In genomic region chr3:136120373-136121348, GRCh38 we compare ENCODE assay signal across 12 cellular contexts.
DNase-seq lines count a peak whose midpoint lies in the region; ATAC-seq and TF ChIP-seq lines count a peak whose summit lies in the region.
"Had no signal": no experiment of that assay in that cellular context is flagged by ENCODE, and none has a peak within 500 bp of the region (broad histone marks: within the 10 kb centered on the region; RNA-seq: fewer than 3 reads in every experiment).

No MANE protein-coding gene starts in this region.

- no peaks in the 10 kb centered on the region for H3K79me1 ChIP-seq in mesendoderm (ENCODE audit: low read length)

- H3K9me3 ChIP-seq in HEK293 (ENCODE audit: control insufficient read depth, insufficient read depth, low read depth, low read length) = no peaks in the 10 kb centered on the region
- H3K9me3 ChIP-seq: Caco-2 had no signal

- no peak overlapping the region for H2BK5ac ChIP-seq in mesendoderm (ENCODE audit: low read length)

- no peak overlapping the region for H3K56ac ChIP-seq in mesendoderm (ENCODE audit: low read length)

- H3K36me3 Mint-ChIP-seq in stimulated activated memory B cell treated with anti-CD40 and anti-IgM and Interleukin-4, amounts not matched to agents 10 μg/mL and 1 μg/mL and 100 μg/mL, for 72 hours = peaks cover 8% of the 10 kb centered on the region

- H2BK120ac ChIP-seq in mesendoderm (ENCODE audit: low read depth, low read length) = no peak overlapping the region

- H3K18ac ChIP-seq in mesendoderm (ENCODE audit: low read length) = no peak overlapping the region

- no peak overlapping the region for H2BK15ac ChIP-seq in mesendoderm (replicated peaks; ENCODE audit: low read depth)

- POLR2A ChIA-PET in HEK293 (lab: Yijun Ruan, JAX) = no interaction called here

- H3K4me2 ChIP-seq in mesendoderm (ENCODE audit: low read length) = no peak overlapping the region

- no peaks in the 10 kb centered on the region for H3K79me2 ChIP-seq in mesendoderm (ENCODE audit: control insufficient read depth, insufficient read depth, low read length)

- H3K9ac ChIP-seq in mesendoderm (ENCODE audit: low read length) = no peak overlapping the region

- no peaks in the 10 kb centered on the region for H3K27me3 ChIP-seq in mesendoderm (ENCODE audit: insufficient read depth, low read length, poor library complexity)

- H3K27ac ChIP-seq in HEK293 (ENCODE audit: extremely low read depth, low read depth, low read length) = no peak overlapping the region
- no peak overlapping the region for H3K27ac ChIP-seq in mesendoderm (ENCODE audit: low read depth, low read length)

- TF ChIP-seq CTCF in HEK293 (tag by site-specific recombination; IDR thresholded peaks at IDR 0.05) = no peak
- no peak for TF ChIP-seq CTCF in fibroblast of villous mesenchyme (IDR thresholded peaks at IDR 0.05; ENCODE audit: insufficient read depth, low read depth, low read length)

- CTCF ChIA-PET in HEK293 (lab: Yijun Ruan, JAX) = no interaction called here

- H3K4me3 ChIP-seq in HEK293 (ENCODE audit: low read depth, low read length) (no peak overlapping the region), fibroblast of villous mesenchyme (ENCODE audit: low read depth, low read length) (no peak overlapping the region), mesendoderm (ENCODE audit: low read length) (no peak overlapping the region)

- H3K4me1 ChIP-seq in HEK293 (ENCODE audit: control insufficient read depth, insufficient read depth, low read length) (no peaks in the 10 kb centered on the region), mesendoderm (ENCODE audit: control insufficient read depth, low read depth, low read length) (no peaks in the 10 kb centered on the region)
- H3K4me1 ChIP-seq: Caco-2 had no signal

- H3K27me3 Mint-ChIP-seq in stimulated activated memory B cell treated with anti-CD40 and anti-IgM and Interleukin-4, amounts not matched to agents 10 μg/mL and 1 μg/mL and 100 μg/mL, for 72 hours = peaks cover 13% of the 10 kb centered on the region

- H3K4me3 Mint-ChIP-seq in stimulated activated memory B cell treated with anti-CD40 and anti-IgM and Interleukin-4, amounts not matched to agents 10 μg/mL and 1 μg/mL and 100 μg/mL, for 72 hours = no peak overlapping the region
- H3K4me3 Mint-ChIP-seq: central memory CD8-positive, alpha-beta T cell; T-helper 1 cell treated with Interleukin-12 subunit alpha and Interleukin-12 subunit beta and Interleukin-4 antibody, amounts not matched to agents 30 μg/mL and 1 μg/mL, for 36 hours had no signal

- H3K4me1 Mint-ChIP-seq in stimulated activated memory B cell treated with anti-CD40 and anti-IgM and Interleukin-4, amounts not matched to agents 10 μg/mL and 1 μg/mL and 100 μg/mL, for 72 hours = peaks cover 24% of the 10 kb centered on the region

- ATAC-seq in GM18867 (IDR thresholded peaks at IDR 0.05; ENCODE audit: unreplicated experiment) (peak; percentile 81), HG03460 (IDR thresholded peaks at IDR 0.05; ENCODE audit: unreplicated experiment) (peak; percentile 75)
- ATAC-seq in stimulated activated memory B cell treated with anti-CD40 and anti-IgM and Interleukin-4, amounts not matched to agents 10 μg/mL and 1 μg/mL and 100 μg/mL, for 72 hours = no peak

- no CpG with 5 or more reads among the region's 8 CpGs for WGBS in mesendoderm (ENCODE audit: extremely low coverage, insufficient coverage, low lambda C conversion rate)

- no peak overlapping the region for H2AK5ac ChIP-seq in mesendoderm (ENCODE audit: low read length)

- H3K9me3 Mint-ChIP-seq in stimulated activated memory B cell treated with anti-CD40 and anti-IgM and Interleukin-4, amounts not matched to agents 10 μg/mL and 1 μg/mL and 100 μg/mL, for 72 hours = peaks cover 5% of the 10 kb centered on the region

- H3K36me3 ChIP-seq in HEK293 (ENCODE audit: control insufficient read depth in 2 of 2, insufficient read depth in 1 of 2, low read length in 2 of 2) (no peaks in the 10 kb centered on the region; a peak in 1 of 3 replicates), mesendoderm (ENCODE audit: control insufficient read depth, insufficient read depth, low read length) (no peaks in the 10 kb centered on the region)

- no peak overlapping the region for H3K23ac ChIP-seq in mesendoderm (ENCODE audit: low read length)

- H3K27ac Mint-ChIP-seq in stimulated activated memory B cell treated with anti-CD40 and anti-IgM and Interleukin-4, amounts not matched to agents 10 μg/mL and 1 μg/mL and 100 μg/mL, for 72 hours = no peak overlapping the region
- H3K27ac Mint-ChIP-seq: T-helper 1 cell treated with Interleukin-12 subunit alpha and Interleukin-12 subunit beta and Interleukin-4 antibody, amounts not matched to agents 30 μg/mL and 1 μg/mL, for 36 hours had no signal

- no peak overlapping the region for H4K8ac ChIP-seq in mesendoderm (ENCODE audit: low read depth, low read length)

- no peak overlapping the region for H3K4ac ChIP-seq in mesendoderm (ENCODE audit: low read depth, low read length)

- H4K5ac ChIP-seq in mesendoderm (ENCODE audit: low read length) = no peak overlapping the region

- DNase-seq in fibroblast of villous mesenchyme (ENCODE audit: low read depth) (peak; percentile 58), mesendoderm (no peak), NCI-H2029 (lab: John Stamatoyannopoulos, UW) (no peak), NCI-H2171 treated with DMSO at 0.1 percent for 48 hours (lab: John Stamatoyannopoulos, UW) (no peak)
- DNase-seq: Caco-2, KG1 had no signal

TF ChIP-seq in HEK293, 187 proteins besides CTCF, POLR2A, EP300 and RAD21:
- TF ChIP-seq ZNF146 (tag by site-specific recombination; IDR thresholded peaks at IDR 0.05) = peak; percentile 26; the same call in 1 of the 2 replicates
- no peak for TF ChIP-seq INSM2 (tag by site-specific recombination; IDR thresholded peaks at IDR 0.05)
